Comparison of ENCODE assay signal across 9 cellular contexts in genomic region chr5:43312699-43313034, GRCh38. TPM values are rescaled to one million over a fixed set of nuclear protein-coding genes. Genes with fewer than 3 reads are reported as not detected.
DNase-seq lines count a peak whose midpoint lies in the region; ATAC-seq, FAIRE-seq and TF ChIP-seq lines count a peak whose summit lies in the region.
"Had no signal": no experiment of that assay in that cellular context is flagged by ENCODE, and none has a peak within 500 bp of the region (broad histone marks: within the 10 kb centered on the region; RNA-seq: fewer than 3 reads in every experiment).

No MANE protein-coding gene starts in this region.

- WGBS in A549 (ENCODE audit: missing lambda C conversion rate) = 3% methylated on average over 9 of the region's 9 CpGs

- H3K9me2 ChIP-seq in SU-DHL-6 (replicated peaks; ENCODE audit: insufficient read depth, low read length) = no peaks in the 10 kb centered on the region

- in situ Hi-C loops in GM13977 (cut with MboI; ENCODE audit: low pct_unique_long_range_greater_than_20kb, low sequenced_read_pairs, unreplicated experiment) = no loop called here
- in situ Hi-C loops in G401 (cut with HindIII; ENCODE audit: low sequenced_read_pairs) = no loop called here

- H3K9me3 ChIP-seq in A549 = no peaks in the 10 kb centered on the region
- no peaks in the 10 kb centered on the region for H3K9me3 ChIP-seq in SU-DHL-6 (ENCODE audit: insufficient read depth, low read length)

- H3K79me2 ChIP-seq in SU-DHL-6 (ENCODE audit: insufficient read depth, low read length) = peaks cover 55% of the 10 kb centered on the region

- no peak for FAIRE-seq in A549 (lab: Jason Lieb, UNC)
- FAIRE-seq: islet of Langerhans had no signal

- TF ChIP-seq EP300 in A549 (IDR thresholded peaks at IDR 0.05) = no peak

- TF ChIP-seq CTCF in A549 (IDR thresholded peaks at IDR 0.05) (no peak), SU-DHL-6 (IDR thresholded peaks at IDR 0.05; ENCODE audit: insufficient read depth, low read length, poor library complexity, severe bottlenecking) (no peak), fibroblast of pulmonary artery (IDR thresholded peaks at IDR 0.05; ENCODE audit: low read length, missing control alignments) (no peak), GM13977 (IDR thresholded peaks at IDR 0.05; ENCODE audit: extremely low read depth, insufficient read depth, missing control alignments) (no peak)

- ATAC-seq in A549 = peak; percentile 11 to 17
- ATAC-seq in GM18909 (IDR thresholded peaks at IDR 0.05; ENCODE audit: poor library complexity, unreplicated experiment) = peak; percentile 9
- peak; percentile 1 for ATAC-seq in HG03159 (IDR thresholded peaks at IDR 0.05; ENCODE audit: unreplicated experiment)

- peaks cover 46% of the 10 kb centered on the region for H4K20me1 ChIP-seq in SU-DHL-6 (ENCODE audit: low read depth, low read length)

- H3K4me2 ChIP-seq in A549 = peak overlapping the region; percentile 94
- H3K4me2 ChIP-seq in SU-DHL-6 (ENCODE audit: low read depth, low read length, poor library complexity, severe bottlenecking) = peak overlapping the region; percentile 96

- peak overlapping the region; percentile 93 for H3K9ac ChIP-seq in SU-DHL-6 (ENCODE audit: low read length)
- peak overlapping the region; percentile 89 for H3K9ac ChIP-seq in rectal smooth muscle tissue (ENCODE audit: low read length)

- H3K36me3 ChIP-seq in SU-DHL-6 (ENCODE audit: low read length) (peaks cover 40% of the 10 kb centered on the region), rectal smooth muscle tissue (ENCODE audit: control insufficient read depth, insufficient read depth, low read length) (no peaks in the 10 kb centered on the region)

- H3K27ac ChIP-seq in A549 = peak overlapping the region; percentile 87 to 90
- peak overlapping the region; percentile 92 for H3K27ac ChIP-seq in SU-DHL-6 (ENCODE audit: low read depth, low read length)
- H3K27ac ChIP-seq in rectal smooth muscle tissue (ENCODE audit: low read depth, low read length) = peak overlapping the region; percentile 90

- POLR2A ChIA-PET in A549 (lab: Yijun Ruan, JAX) = interaction anchor here (0.5 to 3.0 kb wide), 7 partner anchors 77 to 248 kb away, joined by 3 to 29 read pairs (median 5); partner anchors contain the start of genes C5orf34, TMEM267 and ZNF131

- H3K27me3 ChIP-seq in SU-DHL-6 (ENCODE audit: low read length) (no peaks in the 10 kb centered on the region), rectal smooth muscle tissue (ENCODE audit: control insufficient read depth, insufficient read depth, low read length) (no peaks in the 10 kb centered on the region)

- TF ChIP-seq POLR2A in A549 (IDR thresholded peaks at IDR 0.05; ENCODE audit: low read length) = no peak

- CTCF ChIA-PET in A549 (lab: Yijun Ruan, JAX) = interaction anchor here (0.7 to 3.8 kb wide), 7 partner anchors 9 to 208 kb away, joined by 3 to 32 read pairs (median 4); partner anchors contain the start of gene ZNF131

- peaks cover 63% of the 10 kb centered on the region for H3K4me1 ChIP-seq in A549
- peaks cover 9% of the 10 kb centered on the region for H3K4me1 ChIP-seq in rectal smooth muscle tissue (ENCODE audit: control insufficient read depth, insufficient read depth, low read length)

- H3K4me3 ChIP-seq in A549 (peak overlapping the region; percentile 88), SU-DHL-6 (ENCODE audit: insufficient read depth, low read length, poor library complexity, severe bottlenecking) (peak overlapping the region; percentile 79), fibroblast of pulmonary artery (replicated peaks; ENCODE audit: low read depth, low read length) (peak overlapping the region; percentile 92), rectal smooth muscle tissue (ENCODE audit: low read length) (peak overlapping the region; percentile 93)

- peak in 1 of 2 experiments; percentile 17 for DNase-seq in A549 (ENCODE audit: low read depth in 1 of 2, low spot score in 1 of 2)
- no peak for DNase-seq in fibroblast of pulmonary artery (ENCODE audit: low read depth)
- no peak for DNase-seq in GM13977 (ENCODE audit: low spot score)
- DNase-seq in G401 (ENCODE audit: low spot score) = no peak

- H3F3A ChIP-seq in SU-DHL-6 (ENCODE audit: insufficient read depth) = peaks cover 10% of the 10 kb centered on the region; the same call in 1 of the 2 replicates

- H2AFZ ChIP-seq in SU-DHL-6 (ENCODE audit: low read depth, low read length, severe bottlenecking) = peak overlapping the region; percentile 30

- no peak for TF ChIP-seq RAD21 in A549 (conservative IDR thresholded peaks at IDR 0.05 in 1 of 2, IDR thresholded peaks at IDR 0.05 in 1 of 2)

TF ChIP-seq in A549, 52 proteins besides CTCF, POLR2A, EP300 and RAD21:
- no peak for TF ChIP-seq MAX (IDR thresholded peaks at IDR 0.05)
- no peak for TF ChIP-seq RARB (CRISPR knock-in tag; IDR thresholded peaks at IDR 0.05)
- no peak for TF ChIP-seq KDM5A (IDR thresholded peaks at IDR 0.05)
- no peak for TF ChIP-seq TFCP2L1 (CRISPR knock-in tag; IDR thresholded peaks at IDR 0.05)
- no peak for TF ChIP-seq HDAC2 (IDR thresholded peaks at IDR 0.05)
- TF ChIP-seq RCOR1 (IDR thresholded peaks at IDR 0.05; ENCODE audit: low read depth, low read length) = no peak
- no peak for TF ChIP-seq TP53 (CRISPR knock-in tag; IDR thresholded peaks at IDR 0.05)
- no peak for TF ChIP-seq HOXB5 (CRISPR knock-in tag; IDR thresholded peaks at IDR 0.05)
- no peak for TF ChIP-seq HEYL (CRISPR knock-in tag; IDR thresholded peaks at IDR 0.05)
- TF ChIP-seq MYC (IDR thresholded peaks at IDR 0.05; ENCODE audit: borderline replicate concordance, low read length) = no peak
- TF ChIP-seq CEBPB (IDR thresholded peaks at IDR 0.05) = no peak
- no peak for TF ChIP-seq JUN (IDR thresholded peaks at IDR 0.05)
- no peak for TF ChIP-seq FOSL2 (IDR thresholded peaks at IDR 0.05)
- no peak for TF ChIP-seq FOSL2 (CRISPR knock-in tag; IDR thresholded peaks at IDR 0.05)
- no peak for TF ChIP-seq BHLHE40 (IDR thresholded peaks at IDR 0.05; ENCODE audit: low read depth, low read length)
- no peak for TF ChIP-seq POLR2AphosphoS2 (conservative IDR thresholded peaks at IDR 0.05; ENCODE audit: low read length)
- no peak for TF ChIP-seq ELK1 (IDR thresholded peaks at IDR 0.05; ENCODE audit: low read depth, low read length)
- no peak for TF ChIP-seq ESRRA (IDR thresholded peaks at IDR 0.05; ENCODE audit: borderline replicate concordance, low read length)
- TF ChIP-seq FOXS1 (CRISPR knock-in tag; IDR thresholded peaks at IDR 0.05) = no peak
- no peak for TF ChIP-seq REST (IDR thresholded peaks at IDR 0.05)
- TF ChIP-seq MAFK (IDR thresholded peaks at IDR 0.05; ENCODE audit: partially characterized antibody) = no peak
TF ChIP-seq in A549: peak in this region for 0.

RNA-seq across cellular contexts. Expression of gene HMGCS1, which starts 0.5 kb away (rescaled TPM):
- polyA plus RNA-seq in A549 (2011; rRNA removed) (54.1 and 72.8 TPM in 2 replicates), A549 (2017; fragmentation: RNase III; extraction: RNeasy Plus Mini Kit Qiagen cat#74134 plus additional on column Dnase treatment) (51.3 to 64.8 TPM (median 60.3 TPM) in 3 replicates)
- polyA plus RNA-seq in A549 (2012; cell fraction: cytosol; rRNA removed) = 24.9 and 25.0 TPM in 2 replicates
- polyA plus RNA-seq in A549 (2012; cell fraction: nucleus; rRNA removed) = 30.2 and 35.3 TPM in 2 replicates
- polyA minus RNA-seq in A549 (2011; rRNA and poly(A)+ RNA removed) = 38.6 and 51.9 TPM in 2 replicates
- total RNA-seq in G401 (2014; rRNA removed; shearing (Covaris generic)) = 26.0 and 47.1 TPM in 2 replicates
